Comparison of ENCODE assay signal across 21 cellular contexts in the genomic region with DNA sequence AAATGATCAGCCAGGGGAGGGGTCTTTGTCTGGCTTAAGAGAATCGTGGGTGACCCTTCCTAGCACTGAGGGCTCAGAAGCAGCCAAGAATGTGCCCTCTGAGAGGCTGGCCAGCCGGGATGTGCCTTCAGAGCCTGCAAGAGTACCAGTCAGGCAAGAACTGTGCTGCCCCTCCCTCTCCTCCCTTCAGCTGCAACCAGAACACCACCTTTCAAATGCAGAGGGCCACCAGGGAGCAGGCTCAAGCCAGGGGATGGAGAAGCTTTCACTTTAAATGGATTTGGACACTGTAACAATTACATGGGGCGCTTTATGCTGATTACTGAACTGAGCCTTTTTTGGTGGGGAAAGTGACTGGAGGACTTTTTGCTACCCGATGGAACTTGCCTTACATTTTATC. TPM values are rescaled to one million over a fixed set of nuclear protein-coding genes. Genes with fewer than 3 reads are reported as not detected.
DNase-seq lines count a peak whose midpoint lies in the region; ATAC-seq, FAIRE-seq and TF ChIP-seq lines count a peak whose summit lies in the region.
"Had no signal": no experiment of that assay in that cellular context is flagged by ENCODE, and none has a peak within 500 bp of the region (broad histone marks: within the 10 kb centered on the region; RNA-seq: fewer than 3 reads in every experiment).

No MANE protein-coding gene starts in this region.

- peak overlapping the region; percentile 38 to 47 for H3K4me2 ChIP-seq in H1 (ENCODE audit: insufficient read depth in 1 of 2, low read depth in 2 of 2, low read length in 2 of 2)
- H3K4me2 ChIP-seq: KMS-11 had no signal

- H3K23me2 ChIP-seq in H1 (ENCODE audit: low read depth, low read length), result no peaks in the 10 kb centered on the region

- peak; percentile 20 to 30; a peak in 3 of 4 replicates for TF ChIP-seq RAD21 in H1 (IDR thresholded peaks at IDR 0.05 in 1 of 2, conservative IDR thresholded peaks at IDR 0.05 in 1 of 2; ENCODE audit: low read depth in 2 of 2, low read length in 2 of 2)

- H3K9me3 ChIP-seq in HUES64 (ENCODE audit: insufficient read depth, low read depth, low read length) (no peaks in the 10 kb centered on the region), H1 (ENCODE audit: insufficient read depth in 2 of 2, low read depth in 1 of 2, low read length in 1 of 2) (no peaks in the 10 kb centered on the region)

- H2BK20ac ChIP-seq in H1 (ENCODE audit: low read length), result peak overlapping the region; percentile 8; the same call in 1 of the 2 replicates

- peak overlapping the region; percentile 45; the same call in 1 of the 2 replicates for H2BK12ac ChIP-seq in H1 (ENCODE audit: low read depth, low read length)

- no peak overlapping the region for H2AK5ac ChIP-seq in H1 (ENCODE audit: low read depth, low read length)

- no peaks in the 10 kb centered on the region for H4K20me1 ChIP-seq in H1 (replicated peaks in 1 of 2; ENCODE audit: control insufficient read depth in 1 of 2, insufficient read depth in 2 of 2, low read length in 2 of 2)

- H3K56ac ChIP-seq in H1 (replicated peaks; ENCODE audit: insufficient read length, low read depth, low read length), result no peak overlapping the region

- no peak overlapping the region for H4K8ac ChIP-seq in H1 (ENCODE audit: extremely low read depth, insufficient read depth, low read length)

- FAIRE-seq in H1 (lab: Jason Lieb, UNC), result peak; percentile 89
- FAIRE-seq: A204.1, GM19239 had no signal

- H3K27ac ChIP-seq in HUES64 (ENCODE audit: low read depth, low read length), result peak overlapping the region; percentile 42; the same call in 1 of the 2 replicates
- H3K27ac ChIP-seq in H1 (ENCODE audit: low read depth, low read length), result no peak overlapping the region
- H3K27ac ChIP-seq: KMS-11 had no signal

- H4K5ac ChIP-seq in H1 (ENCODE audit: insufficient read length, low read depth, low read length), result no peak overlapping the region

- peak; percentile 71 for DNase-seq in ELF-1 (ENCODE audit: low read depth, low spot score)
- peak; percentile 33 to 60 for DNase-seq in H1 (ENCODE audit: low read depth in 1 of 2, low spot score in 2 of 2)
- DNase-seq in iPS-NIHi11 (ENCODE audit: low spot score), result peak; percentile 63
- no peak for DNase-seq in left colon
- DNase-seq in stimulated activated naive CD8-positive, alpha-beta T cell treated with anti-CD3 and anti-CD28 coated beads, Interleukin-15, Interleukin-2, amounts not matched to agents 100 U/mL and 50 U/mL, for 24 hours, result no peak
- no peak for DNase-seq in activated naive CD4-positive, alpha-beta T cell (lab: John Stamatoyannopoulos, UW)
- DNase-seq in DMS 273 treated with DMSO at 0.1 percent for 48 hours (lab: John Stamatoyannopoulos, UW), result no peak
- DNase-seq: C1 segment of cervical spinal cord, DMS153, NCI-H1092 treated with DMSO at 0.1 percent for 48 hours, NCI-H1694, NCI-H2227 treated with DMSO at 0.1 percent for 48 hours, NCI-H524, OCI-M1, RPMI8226, SIG-M5 had no signal

- no peak overlapping the region for H3K23ac ChIP-seq in H1 (ENCODE audit: insufficient read length)

- no peak for TF ChIP-seq POLR2A in H1 (IDR thresholded peaks at IDR 0.05; ENCODE audit: control extremely low read depth in 1 of 2, low read depth in 2 of 2, low read length in 2 of 2)

- no peak overlapping the region for H3K9ac ChIP-seq in HUES64 (ENCODE audit: low read depth, low read length)
- no peak overlapping the region for H3K9ac ChIP-seq in H1 (replicated peaks in 1 of 4; ENCODE audit: extremely low read depth in 1 of 4, low read depth in 3 of 4, low read length in 3 of 4)
- H3K9ac ChIP-seq: KMS-11 had no signal

- H2BK120ac ChIP-seq in H1 (replicated peaks; ENCODE audit: low read depth, low read length), result no peak overlapping the region

- H4K91ac ChIP-seq in H1 (replicated peaks; ENCODE audit: insufficient read length, low read length), result no peak overlapping the region

- H3K4me1 ChIP-seq in HUES64 (ENCODE audit: insufficient read depth, low read length) (peaks cover 16% of the 10 kb centered on the region), H1 (replicated peaks in 1 of 4; ENCODE audit: control insufficient read depth in 3 of 4, insufficient read depth in 4 of 4, low read length in 3 of 4) (peaks cover 10 to 17% (median 13%) of the 10 kb centered on the region in 4 experiments)

- intact Hi-C loops in left colon (cut with DNase I, micrococcal nuclease), result no loop called here

- POLR2A ChIA-PET in H1 (lab: Charles Lee; ENCODE audit: partially characterized antibody), result interaction anchor here (1.4 to 1.9 kb wide), 2 partner anchors 11 to 46 kb away, joined by 6 to 9 read pairs; no protein-coding TSS in a partner anchor

- H2BK5ac ChIP-seq in H1 (ENCODE audit: low read depth, low read length), result peak overlapping the region; percentile 36; the same call in 1 of the 2 replicates

- TF ChIP-seq CTCF in H1 (IDR thresholded peaks at IDR 0.05; ENCODE audit: control extremely low read depth in 1 of 3, insufficient read depth in 1 of 3, low read depth in 1 of 3, low read length in 3 of 3), result peak in 1 of 3 experiments; percentile 21; a peak in 1 of 4 replicates

- no peak overlapping the region for H3K14ac ChIP-seq in H1 (ENCODE audit: insufficient read length)

- no peak overlapping the region for H2AFZ ChIP-seq in H1 (ENCODE audit: low read length)

- H2BK15ac ChIP-seq in H1 (ENCODE audit: low read length), result peak overlapping the region; percentile 25; the same call in 1 of the 2 replicates

- H3K36me3 ChIP-seq in HUES64 (ENCODE audit: insufficient read depth, low read length) (no peaks in the 10 kb centered on the region), H1 (ENCODE audit: control insufficient read depth in 2 of 4, insufficient read depth in 4 of 4, low read length in 3 of 4) (no peaks in the 10 kb centered on the region; a peak in 1 of 8 replicates)

- H3K79me2 ChIP-seq in H1 (ENCODE audit: control insufficient read depth in 1 of 2, insufficient read depth in 2 of 2, low read length in 2 of 2), result no peaks in the 10 kb centered on the region

- no peak for TF ChIP-seq EP300 in H1 (IDR thresholded peaks at IDR 0.05; ENCODE audit: borderline replicate concordance in 1 of 2, low read depth in 2 of 2, low read length in 2 of 2)

- H3K4ac ChIP-seq in H1 (replicated peaks; ENCODE audit: insufficient read length, low read depth, low read length), result no peak overlapping the region

- H3K4me3 ChIP-seq in HUES64 (ENCODE audit: low read length) (peak overlapping the region; percentile 18; the same call in 1 of the 2 replicates), H1 (ENCODE audit: extremely low read depth in 1 of 4, insufficient read depth in 2 of 4, low read depth in 3 of 4, low read length in 4 of 4) (peak overlapping the region in 1 of 4 experiments; percentile 27; a peak in 1 of 8 replicates)

- no peaks in the 10 kb centered on the region for H3K79me1 ChIP-seq in H1 (ENCODE audit: low read depth, low read length)

- H3K27me3 ChIP-seq in HUES64 (ENCODE audit: insufficient read depth, low read length), result peaks cover 9% of the 10 kb centered on the region; the same call in 1 of the 2 replicates
- H3K27me3 ChIP-seq in H1 (replicated peaks in 1 of 4; ENCODE audit: control insufficient read depth in 3 of 4, extremely low read depth in 1 of 4, insufficient read depth in 3 of 4, low read length in 3 of 4), result no peaks in the 10 kb centered on the region; a peak in 1 of 7 replicates

- H3K18ac ChIP-seq in H1 (ENCODE audit: extremely low read depth, low read length), result peak overlapping the region; percentile 57; the same call in 1 of the 2 replicates

- ATAC-seq in left colon, result no peak
- ATAC-seq in stimulated activated naive CD8-positive, alpha-beta T cell treated with anti-CD3 and anti-CD28 coated beads, Interleukin-15, Interleukin-2, amounts not matched to agents 100 U/mL and 50 U/mL, for 24 hours, result no peak
- ATAC-seq: HCT116 had no signal

- 6% methylated on average over 4 of the region's 4 CpGs for WGBS in HUES64
- 21% methylated on average over 4 of the region's 4 CpGs; no CpG with 5 or more reads in 1 of the 2 experiments for WGBS in H1 (ENCODE audit: extremely low coverage in 1 of 2, insufficient coverage in 1 of 2, insufficient read length in 1 of 2, insufficient replicate concordance in 2 of 2, low coverage in 1 of 2, low lambda C conversion rate in 2 of 2, missing lambda C conversion rate in 1 of 2), 2 experiments

- CTCF ChIA-PET in H1 (lab: Charles Lee; ENCODE audit: partially characterized antibody), result interaction anchor here (0.8 to 11.4 kb wide), 7 partner anchors 7 to 84 kb away, joined by 3 to 136 read pairs (median 5); no protein-coding TSS in a partner anchor

TF ChIP-seq in H1, 55 proteins besides CTCF, POLR2A, EP300 and RAD21:
- TF ChIP-seq HDAC2 (IDR thresholded peaks at IDR 0.05; ENCODE audit: borderline replicate concordance in 1 of 2, low read depth in 2 of 2, low read length in 2 of 2), result peak in 1 of 2 experiments; percentile 50; a peak in 1 of 4 replicates
- TF ChIP-seq BRCA1 (IDR thresholded peaks at IDR 0.05; ENCODE audit: low read depth, low read length), result no peak
TF ChIP-seq in H1: peak in this region for 1.

RNA-seq across cellular contexts. Expression of gene TENM4, which starts 44.9 kb away (rescaled TPM):
- polyA plus RNA-seq in HUES64 (2013, experiment 1 of 2), result 8.8 TPM
- polyA plus RNA-seq in HUES64 (2013, experiment 2 of 2), result 6.2 TPM
- 7.2 and 8.8 TPM in 2 replicates for total RNA-seq in H1 (2021; fragmentation: NEBNext Ultra II Directional; extraction: Animal tissue kit (Norgen Biotek cat#: 25700))
- polyA plus RNA-seq in H1 (2011; rRNA removed), result 3.5 and 5.8 TPM in 2 replicates
- polyA plus RNA-seq in H1 (2011; cell fraction: cytosol; rRNA removed), result 2.5 TPM
- 9.5 TPM for polyA plus RNA-seq in H1 (2011; cell fraction: nucleus; rRNA removed)
- 1.8 to 3.9 TPM (median 2.8 TPM) in 4 replicates for polyA plus RNA-seq in H1 (2012, experiment 1 of 2)
- 0.24 TPM for polyA plus RNA-seq in H1 (2012, experiment 2 of 2)
- 2.4 TPM for polyA plus RNA-seq in H1 (2013, experiment 1 of 2)
- 1.9 TPM for polyA plus RNA-seq in H1 (2013, experiment 2 of 2)
- 6.4 and 11.1 TPM in 2 replicates for polyA minus RNA-seq in H1 (2011; rRNA and poly(A)+ RNA removed)
- 7.5 TPM for polyA minus RNA-seq in H1 (2011; cell fraction: cytosol; rRNA and poly(A)+ RNA removed)
- 37.7 TPM for polyA minus RNA-seq in H1 (2011; cell fraction: nucleus; rRNA and poly(A)+ RNA removed)
- 1 to 10 TPM in 1 of 2 donors, under 1 TPM in 1; 0.92 to 1.7 TPM for total RNA-seq in left colon

Comparison
In these comparisons a context has a peak if more than half of its experiments do, and no peak if none do; other contexts are left out.
1. DNase-seq: peak in ELF-1 (single experiment), H1 (2 of 2) and iPS-NIHi11 (single experiment); none in left colon (0 of 2), stimulated activated naive CD8-positive, alpha-beta T cell treated with anti-CD3 and anti-CD28 coated beads, Interleukin-15, Interleukin-2, amounts not matched to agents 100 U/mL and 50 U/mL, for 24 hours (single experiment), activated naive CD4-positive, alpha-beta T cell (0 of 4) and DMS 273 treated with DMSO at 0.1 percent for 48 hours (single experiment).